8 cellular contexts compared by ENCODE assay signal in genomic region chr10:102502337-102503151, GRCh38. TPM values are rescaled to one million over a fixed set of nuclear protein-coding genes. Genes with fewer than 3 reads are reported as not detected.
DNase-seq lines count a peak whose midpoint lies in the region; ATAC-seq and TF ChIP-seq lines count a peak whose summit lies in the region.

Gene ACTR1A, minus strand, starts transcription at chr10:102502712. Its CDS starts 65 bp downstream, at chr10:102502647.

- H3K27me3 ChIP-seq in Peyer's patch (no peaks in the 10 kb centered on the region), mucosa of stomach (ENCODE audit: control insufficient read depth, insufficient read depth, low read length) (no peaks in the 10 kb centered on the region)

- H3K4me3 ChIP-seq in Peyer's patch (peak within 1 kb of the TSS; percentile 97 to 99 (median 98)), mucosa of stomach (ENCODE audit: low read length) (peak within 1 kb of the TSS; percentile 82)

- DNase-seq in DMS79 treated with DMSO at 0.1 percent for 48 hours (lab: John Stamatoyannopoulos, UW), result peak; percentile 88
- DNase-seq in Peyer's patch, result peak; percentile 92 to 98 (median 97)
- DNase-seq in activated T-cell treated with anti-CD3 and anti-CD28 coated beads, Interleukin-2, amount 50 U/mL, for 48 hours, result peak; percentile 95 to 96
- peak; percentile 84 to 90 for DNase-seq in stimulated activated CD8-positive, alpha-beta memory T cell treated with anti-CD3 and anti-CD28 coated beads, Interleukin-7, amount 100 ng/mL, for 1 hour (ENCODE audit: low read depth in 2 of 2)

- H3K9me3 ChIP-seq in KOPT-K1 (ENCODE audit: insufficient read depth, low read length, poor library complexity, severe bottlenecking), result no peaks in the 10 kb centered on the region
- H3K9me3 ChIP-seq in Peyer's patch, result no peaks in the 10 kb centered on the region
- no peaks in the 10 kb centered on the region for H3K9me3 ChIP-seq in mucosa of stomach (ENCODE audit: control insufficient read depth, low read length)

- TF ChIP-seq CTCF in Peyer's patch (IDR thresholded peaks at IDR 0.05), result peak in 2 of 6 experiments; percentile 5 to 7

- peak; percentile 44 for ATAC-seq in GM21786 (IDR thresholded peaks at IDR 0.05; ENCODE audit: unreplicated experiment)
- peak; percentile 82 for ATAC-seq in esophagus mucosa

- H3K9ac ChIP-seq in mucosa of stomach (ENCODE audit: low read length), result peak within 1 kb of the TSS; percentile 78

- no peaks in the 10 kb centered on the region for H3K36me3 ChIP-seq in KOPT-K1 (ENCODE audit: insufficient read depth, low read length)
- no peaks in the 10 kb centered on the region for H3K36me3 ChIP-seq in Peyer's patch
- no peaks in the 10 kb centered on the region for H3K36me3 ChIP-seq in mucosa of stomach (ENCODE audit: control insufficient read depth, insufficient read depth, low read length)

- H3K4me1 ChIP-seq in Peyer's patch (peaks cover 0 to 25% (median 9%) of the 10 kb centered on the region in 4 donors), mucosa of stomach (ENCODE audit: control insufficient read depth, insufficient read depth, low read length) (peaks cover 17% of the 10 kb centered on the region)

- TF ChIP-seq POLR2A in Peyer's patch (IDR thresholded peaks at IDR 0.05), result peak; percentile 71 to 78

- H3K27ac ChIP-seq in KOPT-K1 (ENCODE audit: low read depth, low read length, poor library complexity, severe bottlenecking), result peak within 1 kb of the TSS; percentile 75
- peak within 1 kb of the TSS; percentile 92 to 95 (median 94) for H3K27ac ChIP-seq in Peyer's patch

RNA-seq across cellular contexts. Expression of gene ACTR1A, which starts in this region (rescaled TPM):
- total RNA-seq in Peyer's patch, result 10 to 100 TPM; 41.3 to 79.7 (median 71.3) TPM
- total RNA-seq in esophagus mucosa, result 67.3 TPM

Comparison
In these comparisons a context has a peak if more than half of its experiments do, and no peak if none do; other contexts are left out.
1. Peak in every context shown above with its lines: DNase-seq, ATAC-seq, H3K4me3 ChIP-seq and H3K27ac ChIP-seq.